15 cellular contexts compared by ENCODE assay signal in the genomic region with DNA sequence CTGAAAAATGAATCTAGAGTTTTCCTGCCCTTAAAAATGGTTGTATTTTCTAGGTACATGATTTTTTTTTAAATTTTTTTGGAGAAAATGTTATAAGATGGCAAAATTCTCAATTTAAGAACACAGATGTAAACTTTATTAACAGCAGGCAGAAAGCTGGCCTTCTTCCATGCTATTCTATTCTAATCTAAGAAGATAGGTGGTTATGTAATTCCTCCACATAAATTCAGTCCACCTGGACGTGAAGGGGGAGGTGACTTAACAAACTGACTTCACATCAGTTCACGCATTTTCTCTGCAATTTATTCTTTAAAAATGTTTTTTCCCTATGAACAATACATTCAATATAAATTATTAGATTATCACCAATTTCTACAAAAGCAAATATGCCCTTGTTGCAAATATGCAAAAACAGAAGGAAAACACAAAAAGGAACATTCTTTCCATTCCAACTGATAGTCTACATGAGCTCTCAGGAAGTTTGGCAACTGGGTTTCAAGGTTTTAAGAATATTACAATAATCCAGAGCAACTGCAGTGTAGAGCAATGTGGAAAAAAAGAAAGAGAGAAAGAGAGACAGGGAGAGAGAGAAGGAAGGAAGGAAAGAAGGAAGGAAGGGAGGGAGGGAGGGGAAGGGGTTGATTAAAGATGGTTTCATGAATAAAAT.
DNase-seq lines count a peak whose midpoint lies in the region; ATAC-seq and TF ChIP-seq lines count a peak whose summit lies in the region.
"Had no signal": no experiment of that assay in that cellular context is flagged by ENCODE, and none has a peak within 500 bp of the region (broad histone marks: within the 10 kb centered on the region; RNA-seq: fewer than 3 reads in every experiment).

No MANE protein-coding gene starts in this region.

- ATAC-seq in HG03469 (IDR thresholded peaks at IDR 0.05; ENCODE audit: unreplicated experiment): no peak
- ATAC-seq: CD8-positive, alpha-beta T cell; K562 had no signal

- WGBS in suprapubic skin: 80% methylated on average over 2 of the region's 2 CpGs

- H3K4me1 ChIP-seq in suprapubic skin: no peaks in the 10 kb centered on the region
- H3K4me1 ChIP-seq: A549 had no signal

- TF ChIP-seq CTCF in chondrocyte (IDR thresholded peaks at IDR 0.05) (peak; percentile 49), mesothelial cell of epicardium (IDR thresholded peaks at IDR 0.05; ENCODE audit: unreplicated experiment) (no peak), suprapubic skin (IDR thresholded peaks at IDR 0.05) (no peak)

- H3K27me3 ChIP-seq in suprapubic skin: no peaks in the 10 kb centered on the region
- H3K27me3 ChIP-seq: BLaER1 treated with 17β-estradiol and CSF1 and Interleukin-3, amounts not matched to agents 10 nM and 100 nM had no signal

- H3K4me3 Mint-ChIP-seq in chondrocyte (ENCODE audit: unreplicated experiment) (no peak overlapping the region), mesothelial cell of epicardium (no peak overlapping the region)
- H3K4me3 Mint-ChIP-seq: CD8-positive, alpha-beta T cell had no signal

- no peak overlapping the region for H3K4me3 ChIP-seq in suprapubic skin
- H3K4me3 ChIP-seq: A549; BLaER1 treated with 17β-estradiol and CSF1 and Interleukin-3, amounts not matched to agents 10 nM and 100 nM; K562 had no signal

- DNase-seq in EH (ENCODE audit: low read depth) (peak; percentile 15), NCI-H69 (lab: John Stamatoyannopoulos, UW) (peak; percentile 9), chondrocyte (ENCODE audit: low spot score) (no peak), mesothelial cell of epicardium (ENCODE audit: low spot score in 2 of 2, unreplicated experiment in 2 of 2) (no peak), suprapubic skin (ENCODE audit: low spot score in 2 of 2) (no peak), KG1 (lab: John Stamatoyannopoulos, UW) (no peak)
- DNase-seq: Calu3; CD8-positive, alpha-beta T cell; EL; OCI-M1; Right ventricle myocardium superior had no signal

- H3K36me3 Mint-ChIP-seq in chondrocyte (ENCODE audit: low read depth) (peaks cover under 1% of the 10 kb centered on the region), mesothelial cell of epicardium (peaks cover 11% of the 10 kb centered on the region)

- H3K36me3 ChIP-seq in suprapubic skin: no peaks in the 10 kb centered on the region

- TF ChIP-seq POLR2A in suprapubic skin (IDR thresholded peaks at IDR 0.05): no peak

- H3K27me3 Mint-ChIP-seq in chondrocyte (ENCODE audit: low read depth) (no peaks in the 10 kb centered on the region), mesothelial cell of epicardium (ENCODE audit: low read depth) (no peaks in the 10 kb centered on the region)

- no peak for TF ChIP-seq EP300 in suprapubic skin (IDR thresholded peaks at IDR 0.05)

- H3K9me3 ChIP-seq in suprapubic skin: no peaks in the 10 kb centered on the region
- H3K9me3 ChIP-seq: A549 had no signal

- H3K4me1 Mint-ChIP-seq in chondrocyte (ENCODE audit: low read depth) (peaks cover 18% of the 10 kb centered on the region), mesothelial cell of epicardium (peaks cover 16% of the 10 kb centered on the region)

- no peak overlapping the region for H3K27ac Mint-ChIP-seq in chondrocyte (ENCODE audit: unreplicated experiment)
- peak overlapping the region; percentile 63 for H3K27ac Mint-ChIP-seq in mesothelial cell of epicardium
- H3K27ac Mint-ChIP-seq: CD8-positive, alpha-beta T cell had no signal

- H3K27ac ChIP-seq in suprapubic skin: no peak overlapping the region
- H3K27ac ChIP-seq: A549; BLaER1 treated with 17β-estradiol and CSF1 and Interleukin-3, amounts not matched to agents 10 nM and 100 nM had no signal

- no peaks in the 10 kb centered on the region for H3K9me3 Mint-ChIP-seq in chondrocyte (ENCODE audit: low read depth)
- no peaks in the 10 kb centered on the region for H3K9me3 Mint-ChIP-seq in mesothelial cell of epicardium
- H3K9me3 Mint-ChIP-seq: CD8-positive, alpha-beta T cell had no signal

Comparison
In these comparisons a context has a peak if more than half of its experiments do, and no peak if none do; other contexts are left out.
1. DNase-seq: peak in EH (single experiment) and NCI-H69 (single experiment); none in chondrocyte (single experiment), mesothelial cell of epicardium (0 of 2), suprapubic skin (0 of 2) and KG1 (single experiment).